14 cellular contexts compared by ENCODE assay signal in the genomic region with DNA sequence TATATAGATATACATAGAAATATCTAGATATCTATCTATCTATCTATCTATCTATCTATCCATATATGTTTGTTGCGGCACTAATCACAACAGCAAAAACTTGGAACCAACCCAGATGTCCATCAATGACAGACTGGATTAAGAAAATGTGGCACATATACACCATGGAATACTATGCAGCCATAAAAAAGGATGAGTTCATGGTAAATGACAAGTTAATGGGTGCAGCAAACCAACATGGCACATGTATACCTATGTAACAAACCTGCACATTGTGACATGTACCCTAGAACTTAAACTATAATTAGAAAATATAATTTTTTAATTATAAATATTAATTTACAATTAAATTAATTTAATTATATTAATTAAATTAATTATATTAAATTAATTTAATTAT. TPM values are rescaled to one million over a fixed set of nuclear protein-coding genes. Genes with fewer than 3 reads are reported as not detected.
"Had no signal": no experiment of that assay in that cellular context is flagged by ENCODE, and none has a peak within 500 bp of the region (broad histone marks: within the 10 kb centered on the region; RNA-seq: fewer than 3 reads in every experiment).

No MANE protein-coding gene starts in this region.

RNA-seq across cellular contexts. Expression of gene PDHA2, which starts 29.5 kb away (rescaled TPM):
- total RNA-seq: stomach, subcutaneous adipose tissue, suprapubic skin, temporal lobe, thoracic aorta, tibial nerve, transverse colon, upper lobe of left lung, upper lobe of right lung, ureter, urinary bladder, uterus, vagina had no signal
- polyA plus RNA-seq: stomach, thymus, urinary bladder had no signal
